In genomic region chr2:62741127-62741526, GRCh38 we compare ENCODE assay signal across 28 cellular contexts.
"Had no signal": no experiment of that assay in that cellular context is flagged by ENCODE, and none has a peak within 500 bp of the region (broad histone marks: within the 10 kb centered on the region; RNA-seq: fewer than 3 reads in every experiment).

No MANE protein-coding gene starts in this region.

- H3K36me3 ChIP-seq: brain microvascular endothelial cell, ovary, thyroid gland, upper lobe of right lung had no signal

- H3K4me1 ChIP-seq: upper lobe of right lung had no signal

- H3K36me3 Mint-ChIP-seq: activated naive CD8-positive, alpha-beta T cell treated with anti-CD3 and anti-CD28 coated beads for 36 hours had no signal

- H3K27ac Mint-ChIP-seq: activated naive CD8-positive, alpha-beta T cell treated with anti-CD3 and anti-CD28 coated beads for 36 hours; naive thymus-derived CD4-positive, alpha-beta T cell; progenitor cell of endocrine pancreas; stimulated activated memory B cell treated with anti-CD40 and anti-IgM and Interleukin-4, amounts not matched to agents 10 μg/mL and 1 μg/mL and 100 μg/mL, for 72 hours had no signal

- H3K9me3 Mint-ChIP-seq: activated naive CD8-positive, alpha-beta T cell treated with anti-CD3 and anti-CD28 coated beads for 36 hours; stimulated activated memory B cell treated with anti-CD40 and anti-IgM and Interleukin-4, amounts not matched to agents 10 μg/mL and 1 μg/mL and 100 μg/mL, for 72 hours; stimulated activated naive CD8-positive, alpha-beta T cell treated with anti-CD3 and anti-CD28 coated beads, Interleukin-15, amount 100 ng/mL, for 72 hours had no signal

- H3K4me3 ChIP-seq: ovary, skin epidermis, thyroid gland, upper lobe of right lung had no signal

- H3K27me3 Mint-ChIP-seq: activated naive CD8-positive, alpha-beta T cell treated with anti-CD3 and anti-CD28 coated beads for 36 hours; naive thymus-derived CD4-positive, alpha-beta T cell; progenitor cell of endocrine pancreas; stimulated activated memory B cell treated with anti-CD40 and anti-IgM and Interleukin-4, amounts not matched to agents 10 μg/mL and 1 μg/mL and 100 μg/mL, for 72 hours; stimulated activated naive CD8-positive, alpha-beta T cell treated with anti-CD3 and anti-CD28 coated beads, Interleukin-15, amount 100 ng/mL, for 72 hours had no signal

- DNase-seq: activated CD4-positive, alpha-beta T cell treated with anti-CD3 and anti-CD28 coated beads for 4 hours; activated CD4-positive, alpha-beta T cell treated with anti-CD3 and anti-CD28 coated beads, Interleukin-2, amount 50 U/mL, for 4 hours; activated CD8-positive, alpha-beta memory T cell treated with anti-CD3 and anti-CD28 coated beads for 24 hours; activated effector memory CD4-positive, alpha-beta T cell treated with Interleukin-2 at 50 U/mL for 16 hours; activated naive CD4-positive, alpha-beta T cell treated with Interleukin-2 at 50 U/mL for 16 hours; activated naive CD8-positive, alpha-beta T cell treated with anti-CD3 and anti-CD28 coated beads for 36 hours; brain microvascular endothelial cell; cortex of kidney; foreskin fibroblast; head of caudate nucleus; hippocampal formation; kidney; left colon; mammary epithelial cell; midbrain; naive thymus-derived CD4-positive, alpha-beta T cell; ovary; stimulated activated CD4-positive, alpha-beta T cell treated with anti-CD3 and anti-CD28 coated beads, Interleukin-4, amount 100 ng/mL, for 4 hours; stimulated activated CD8-positive, alpha-beta memory T cell treated with anti-CD3 and anti-CD28 coated beads, Interleukin-4, amount 100 ng/mL, for 48 hours; stimulated activated naive CD8-positive, alpha-beta T cell treated with anti-CD3 and anti-CD28 coated beads, Interleukin-15, amount 100 ng/mL, for 72 hours; T-helper 2 cell; thyroid gland; upper lobe of right lung had no signal

- H3K9me3 ChIP-seq: ovary, thyroid gland, upper lobe of right lung had no signal

- H3K27ac ChIP-seq: brain microvascular endothelial cell, ovary, skin epidermis, thyroid gland, upper lobe of right lung, VCaP had no signal

- H3K4me3 Mint-ChIP-seq: activated naive CD8-positive, alpha-beta T cell treated with anti-CD3 and anti-CD28 coated beads for 36 hours; naive thymus-derived CD4-positive, alpha-beta T cell; stimulated activated memory B cell treated with anti-CD40 and anti-IgM and Interleukin-4, amounts not matched to agents 10 μg/mL and 1 μg/mL and 100 μg/mL, for 72 hours; stimulated activated naive CD8-positive, alpha-beta T cell treated with anti-CD3 and anti-CD28 coated beads, Interleukin-15, amount 100 ng/mL, for 72 hours had no signal

- ATAC-seq: left colon; naive thymus-derived CD4-positive, alpha-beta T cell; sciatic nerve; stimulated activated memory B cell treated with anti-CD40 and anti-IgM and Interleukin-4, amounts not matched to agents 10 μg/mL and 1 μg/mL and 100 μg/mL, for 72 hours; stimulated activated naive CD8-positive, alpha-beta T cell treated with anti-CD3 and anti-CD28 coated beads, Interleukin-15, amount 100 ng/mL, for 72 hours; upper lobe of right lung had no signal

- H3K27me3 ChIP-seq: brain microvascular endothelial cell, ovary, thyroid gland, upper lobe of right lung had no signal
